In genomic region chr12:131905081-131905639, GRCh38 we compare ENCODE assay signal across 19 cellular contexts.
"Had no signal": no experiment of that assay in that cellular context is flagged by ENCODE, and none has a peak within 500 bp of the region (broad histone marks: within the 10 kb centered on the region; RNA-seq: fewer than 3 reads in every experiment).

No MANE protein-coding gene starts in this region.

- H3K36me3 Mint-ChIP-seq: activated CD4-positive, alpha-beta memory T cell treated with anti-CD3 and anti-CD28 coated beads for 36 hours; naive B cell had no signal

- H3K9me3 Mint-ChIP-seq: activated CD4-positive, alpha-beta memory T cell treated with anti-CD3 and anti-CD28 coated beads for 36 hours; activated naive CD4-positive, alpha-beta T cell treated with anti-CD3 and anti-CD28 coated beads, Interleukin-2, amount 10 ng/mL, durations not matched to agents 7 days and 5 days; memory B cell; naive B cell; stimulated activated memory B cell treated with anti-CD40 and anti-IgM and Interleukin-4, amounts not matched to agents 10 μg/mL and 1 μg/mL and 100 μg/mL, for 72 hours had no signal

- H3K27me3 Mint-ChIP-seq: activated CD4-positive, alpha-beta memory T cell treated with anti-CD3 and anti-CD28 coated beads for 36 hours; activated naive CD4-positive, alpha-beta T cell treated with anti-CD3 and anti-CD28 coated beads, Interleukin-2, amount 10 ng/mL, durations not matched to agents 7 days and 5 days; memory B cell; naive B cell; stimulated activated memory B cell treated with anti-CD40 and anti-IgM and Interleukin-4, amounts not matched to agents 10 μg/mL and 1 μg/mL and 100 μg/mL, for 72 hours had no signal

- ATAC-seq: mucosa of descending colon; sciatic nerve; stimulated activated memory B cell treated with anti-CD40 and anti-IgM and Interleukin-4, amounts not matched to agents 10 μg/mL and 1 μg/mL and 100 μg/mL, for 72 hours had no signal

- H3K4me3 ChIP-seq: breast epithelium, coronary artery, mucosa of descending colon, smooth muscle cell, thyroid gland had no signal

- H3K27me3 ChIP-seq: breast epithelium, neutrophil, thyroid gland had no signal

- H3K4me2 ChIP-seq: smooth muscle cell had no signal

- H3K4me3 Mint-ChIP-seq: activated CD4-positive, alpha-beta memory T cell treated with anti-CD3 and anti-CD28 coated beads for 36 hours; activated naive CD4-positive, alpha-beta T cell treated with anti-CD3 and anti-CD28 coated beads, Interleukin-2, amount 10 ng/mL, durations not matched to agents 7 days and 5 days; memory B cell; naive B cell; stimulated activated memory B cell treated with anti-CD40 and anti-IgM and Interleukin-4, amounts not matched to agents 10 μg/mL and 1 μg/mL and 100 μg/mL, for 72 hours had no signal

- H3K27ac ChIP-seq: breast epithelium, coronary artery, neutrophil, parathyroid adenoma, thyroid gland, VCaP had no signal

- H3K9me3 ChIP-seq: breast epithelium, mucosa of descending colon, neutrophil, thyroid gland had no signal

- H2AFZ ChIP-seq: parathyroid adenoma had no signal

- DNase-seq: activated CD4-positive, alpha-beta memory T cell treated with anti-CD3 and anti-CD28 coated beads for 36 hours; activated effector memory CD4-positive, alpha-beta T cell treated with Interleukin-2 at 50 U/mL for 16 hours; activated naive CD4-positive, alpha-beta T cell treated with anti-CD3 and anti-CD28 coated beads, Interleukin-2, amount 10 ng/mL, durations not matched to agents 7 days and 5 days; activated T-cell treated with anti-CD3 and anti-CD28 coated beads, Interleukin-2, amount 50 U/mL, for 1 hour; erythroblast; naive B cell; stimulated activated CD4-positive, alpha-beta T cell treated with anti-CD3 and anti-CD28 coated beads, Interleukin-4, amount 100 ng/mL, for 24 hours; T-helper 2 cell; thyroid gland had no signal

- H3K27ac Mint-ChIP-seq: activated CD4-positive, alpha-beta memory T cell treated with anti-CD3 and anti-CD28 coated beads for 36 hours; activated naive CD4-positive, alpha-beta T cell treated with anti-CD3 and anti-CD28 coated beads, Interleukin-2, amount 10 ng/mL, durations not matched to agents 7 days and 5 days; memory B cell; naive B cell; stimulated activated memory B cell treated with anti-CD40 and anti-IgM and Interleukin-4, amounts not matched to agents 10 μg/mL and 1 μg/mL and 100 μg/mL, for 72 hours had no signal
